ENCODE assay signal across 11 cellular contexts in the genomic region with DNA sequence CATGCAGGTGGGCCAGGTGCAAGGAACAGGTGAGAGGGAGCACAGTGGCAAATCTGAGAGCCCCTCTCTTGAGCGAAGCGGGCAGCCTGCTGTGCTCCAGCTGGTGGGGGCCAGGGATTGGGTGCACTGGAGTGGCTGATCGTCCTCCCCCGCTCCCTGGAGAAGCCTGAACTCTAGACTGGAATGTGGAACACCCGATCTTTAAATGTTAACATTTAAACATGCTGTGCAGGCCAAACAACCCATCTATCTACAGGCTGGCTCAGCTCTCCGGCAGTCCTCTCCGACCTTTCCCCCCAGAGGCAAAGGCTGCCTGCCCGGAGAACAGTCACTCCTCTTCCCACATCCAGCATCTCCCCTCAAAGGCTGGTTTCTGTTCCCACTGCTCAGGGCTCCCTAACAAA. TPM values are rescaled to one million over a fixed set of nuclear protein-coding genes. Genes with fewer than 3 reads are reported as not detected.
DNase-seq lines count a peak whose midpoint lies in the region; ATAC-seq, FAIRE-seq and TF ChIP-seq lines count a peak whose summit lies in the region.
"Had no signal": no experiment of that assay in that cellular context is flagged by ENCODE, and none has a peak within 500 bp of the region (broad histone marks: within the 10 kb centered on the region; RNA-seq: fewer than 3 reads in every experiment).

No MANE protein-coding gene starts in this region.

- H3K4me3 ChIP-seq in astrocyte (ENCODE audit: insufficient read depth, low read depth, low read length) (no peak overlapping the region), left lung (no peak overlapping the region), smooth muscle cell (no peak overlapping the region)
- H3K4me3 ChIP-seq: psoas muscle had no signal

- 39% methylated on average over 8 of the region's 8 CpGs for WGBS in smooth muscle cell (ENCODE audit: low lambda C conversion rate)

- H3K79me2 ChIP-seq in astrocyte (ENCODE audit: insufficient read depth, low read length) (no peaks in the 10 kb centered on the region), smooth muscle cell (ENCODE audit: low read depth) (no peaks in the 10 kb centered on the region)

- intact Hi-C loops in left lung (cut with DNase I), result no loop called here
- intact Hi-C loops in activated naive CD4-positive, alpha-beta T cell treated with anti-CD3 and anti-CD28 coated beads for 36 hours (cut with micrococcal nuclease), result no loop called here

- H3K4me1 ChIP-seq in astrocyte (ENCODE audit: insufficient read depth, low read length) (peaks cover 43% of the 10 kb centered on the region), left lung (peaks cover 3 to 31% of the 10 kb centered on the region in 2 donors), smooth muscle cell (ENCODE audit: low read depth) (peaks cover 34% of the 10 kb centered on the region)

- no peak overlapping the region for H2AFZ ChIP-seq in astrocyte (ENCODE audit: low read depth, low read length)
- no peak overlapping the region for H2AFZ ChIP-seq in smooth muscle cell (ENCODE audit: low read depth)

- H4K20me1 ChIP-seq in astrocyte (ENCODE audit: insufficient read depth, low read length) (no peaks in the 10 kb centered on the region), smooth muscle cell (ENCODE audit: low read depth) (no peaks in the 10 kb centered on the region)

- H3K36me3 Mint-ChIP-seq in astrocyte (ENCODE audit: low read depth, unreplicated experiment), result no peaks in the 10 kb centered on the region
- no peaks in the 10 kb centered on the region for H3K36me3 Mint-ChIP-seq in activated naive CD4-positive, alpha-beta T cell treated with anti-CD3 and anti-CD28 coated beads for 36 hours (ENCODE audit: low read depth)

- H3K27me3 Mint-ChIP-seq in astrocyte (ENCODE audit: low read depth, unreplicated experiment), result peaks cover 6% of the 10 kb centered on the region
- peaks cover 19% of the 10 kb centered on the region for H3K27me3 Mint-ChIP-seq in activated naive CD4-positive, alpha-beta T cell treated with anti-CD3 and anti-CD28 coated beads for 36 hours (ENCODE audit: low read depth)

- H3F3A ChIP-seq in smooth muscle cell (ENCODE audit: low read depth), result peaks cover 10% of the 10 kb centered on the region

- H3K36me3 ChIP-seq in astrocyte (ENCODE audit: insufficient read depth, low read length), result no peaks in the 10 kb centered on the region
- no peaks in the 10 kb centered on the region for H3K36me3 ChIP-seq in left lung
- H3K36me3 ChIP-seq in smooth muscle cell (ENCODE audit: low read depth), result no peaks in the 10 kb centered on the region

- H3K27ac Mint-ChIP-seq in astrocyte (ENCODE audit: unreplicated experiment), result peak overlapping the region; percentile 84
- H3K27ac Mint-ChIP-seq in activated naive CD4-positive, alpha-beta T cell treated with anti-CD3 and anti-CD28 coated beads for 36 hours, result no peak overlapping the region

- H3K9ac ChIP-seq in astrocyte (ENCODE audit: low read length) (peak overlapping the region; percentile 51), smooth muscle cell (ENCODE audit: low read depth) (peak overlapping the region; percentile 36)

- FAIRE-seq in HTR-8/SVneo (lab: Jason Lieb, UNC) (peak; percentile 46), astrocyte (lab: Jason Lieb, UNC) (no peak)

- ATAC-seq in left lung, result peak; percentile 3

- DNase-seq in HTR-8/SVneo (ENCODE audit: insufficient read length, low spot score) (no peak), astrocyte (ENCODE audit: low read depth) (no peak), left lung (peak in 1 of 2 donors; percentile 39), smooth muscle cell (lab: John Stamatoyannopoulos, UW; ENCODE audit: unreplicated experiment) (no peak), occipital lobe (lab: John Stamatoyannopoulos, UW) (no peak)
- no peak for DNase-seq in stimulated activated CD4-positive, alpha-beta T cell treated with anti-CD3 and anti-CD28 coated beads, Interleukin-4, amount 100 ng/mL, for 1 hour
- no peak for DNase-seq in activated naive CD4-positive, alpha-beta T cell treated with anti-CD3 and anti-CD28 coated beads for 36 hours
- no peak for DNase-seq in activated naive CD4-positive, alpha-beta T cell (lab: John Stamatoyannopoulos, UW)
- DNase-seq: DND-41 had no signal

- peaks cover 2% of the 10 kb centered on the region for H3K9me3 Mint-ChIP-seq in astrocyte (ENCODE audit: unreplicated experiment)
- H3K9me3 Mint-ChIP-seq in activated naive CD4-positive, alpha-beta T cell treated with anti-CD3 and anti-CD28 coated beads for 36 hours, result no peaks in the 10 kb centered on the region

- CTCF ChIA-PET in activated naive CD4-positive, alpha-beta T cell treated with anti-CD3 and anti-CD28 coated beads for 36 hours (lab: Charles Lee), result no interaction called here

- H3K27me3 ChIP-seq in astrocyte (ENCODE audit: insufficient read depth, low read length), result no peaks in the 10 kb centered on the region
- peaks cover 14 to 99% of the 10 kb centered on the region in 2 donors for H3K27me3 ChIP-seq in left lung
- H3K27me3 ChIP-seq in smooth muscle cell (ENCODE audit: low read depth), result no peaks in the 10 kb centered on the region

- TF ChIP-seq CTCF in astrocyte (IDR thresholded peaks at IDR 0.05; ENCODE audit: insufficient read depth, low read depth, low read length) (no peak), left lung (IDR thresholded peaks at IDR 0.05) (no peak), smooth muscle cell (IDR thresholded peaks at IDR 0.05; ENCODE audit: borderline replicate concordance, insufficient read depth, poor library complexity, severe bottlenecking) (no peak)

- H3K9me3 ChIP-seq in astrocyte (ENCODE audit: insufficient read depth, low read depth, low read length) (no peaks in the 10 kb centered on the region), left lung (no peaks in the 10 kb centered on the region), smooth muscle cell (replicated peaks; ENCODE audit: low read depth) (no peaks in the 10 kb centered on the region)
- H3K9me3 ChIP-seq: psoas muscle had no signal

- H3K4me1 Mint-ChIP-seq in astrocyte (ENCODE audit: low read depth, unreplicated experiment), result peaks cover 22% of the 10 kb centered on the region
- H3K4me1 Mint-ChIP-seq in activated naive CD4-positive, alpha-beta T cell treated with anti-CD3 and anti-CD28 coated beads for 36 hours (ENCODE audit: low read depth), result peaks cover 7% of the 10 kb centered on the region

- H3K27ac ChIP-seq in astrocyte (ENCODE audit: low read depth, low read length) (peak overlapping the region; percentile 76), left lung (peak overlapping the region; percentile 41 to 79), smooth muscle cell (ENCODE audit: low read depth) (peak overlapping the region; percentile 94)
- H3K27ac ChIP-seq: psoas muscle had no signal

- H3K4me2 ChIP-seq in astrocyte (ENCODE audit: low read length) (peak overlapping the region; percentile 42), smooth muscle cell (peak overlapping the region; percentile 71)

- no peak overlapping the region for H3K4me3 Mint-ChIP-seq in astrocyte (ENCODE audit: unreplicated experiment)
- no peak overlapping the region for H3K4me3 Mint-ChIP-seq in activated naive CD4-positive, alpha-beta T cell treated with anti-CD3 and anti-CD28 coated beads for 36 hours

RNA-seq across cellular contexts. Expression of a gene that starts 5.1 kb away (rescaled TPM):
- total RNA-seq in astrocyte (3.2 and 4.1 TPM in 2 replicates), left lung (10 to 100 TPM; 12.6 to 22.6 TPM), smooth muscle cell (6.7 and 6.8 TPM in 2 replicates), occipital lobe (2.3 TPM)
- 17.2 and 20.1 TPM in 2 replicates for polyA plus RNA-seq in smooth muscle cell
- not detected for total RNA-seq in activated naive CD4-positive, alpha-beta T cell treated with anti-CD3 and anti-CD28 coated beads for 36 hours

RNA-seq across cellular contexts. Expression of a gene that starts 27.2 kb away (rescaled TPM):
- total RNA-seq in astrocyte (not detected in 2 replicates), left lung (not detected), smooth muscle cell (not detected in 2 replicates), occipital lobe (not detected)
- polyA plus RNA-seq in smooth muscle cell, result 0.25 TPM in 1 of 2 replicates, not detected in the other
- total RNA-seq in activated naive CD4-positive, alpha-beta T cell treated with anti-CD3 and anti-CD28 coated beads for 36 hours, result not detected
- total RNA-seq: dermis microvascular lymphatic vessel endothelial cell, psoas muscle had no signal
- polyA plus RNA-seq: psoas muscle had no signal

RNA-seq across cellular contexts. Expression of a gene that starts 40.8 kb away (rescaled TPM):
- total RNA-seq in astrocyte, result 8.4 and 9.5 TPM in 2 replicates
- 10 to 100 TPM; 14.7 to 22.0 TPM for total RNA-seq in left lung
- 5.9 and 7.4 TPM in 2 replicates for total RNA-seq in smooth muscle cell
- 10.5 and 13.6 TPM in 2 replicates for polyA plus RNA-seq in smooth muscle cell
- 7.6 TPM for total RNA-seq in occipital lobe
- total RNA-seq in activated naive CD4-positive, alpha-beta T cell treated with anti-CD3 and anti-CD28 coated beads for 36 hours, result 1 to 10 TPM; 7.0 to 8.0 TPM
